In genomic region chr2:96021142-96021541, GRCh38 we compare ENCODE assay signal across 11 cellular contexts. TPM values are rescaled to one million over a fixed set of nuclear protein-coding genes. Genes with fewer than 3 reads are reported as not detected.
A peak's percentile ranks its signal among the peaks of the same experiment; 100 is the strongest.
DNase-seq lines count a peak whose midpoint lies in the region; ATAC-seq, FAIRE-seq and TF ChIP-seq lines count a peak whose summit lies in the region.
"Not testable (repeated sequence)": the region's sequence is repeated elsewhere in the genome, so short reads cannot be mapped to it uniquely, and the experiment has no call there.
"Had no signal": no experiment of that assay in that cellular context is flagged by ENCODE, and none has a peak within 500 bp of the region (broad histone marks: within the 10 kb centered on the region; RNA-seq: fewer than 3 reads in every experiment).

No MANE protein-coding gene starts in this region.

- not testable (repeated sequence) for H3K36me3 ChIP-seq in kidney (ENCODE audit: control insufficient read depth in 1 of 2, insufficient read depth in 2 of 2, low read length in 2 of 2); neural progenitor cell; upper lobe of right lung

- peak; percentile 49 for DNase-seq in activated CD4-positive, alpha-beta T cell treated with anti-CD3 and anti-CD28 coated beads, Interleukin-2, amount 10 ng/mL, durations not matched to agents 24 days and 14 days
- DNase-seq in activated naive CD8-positive, alpha-beta T cell treated with anti-CD3 and anti-CD28 coated beads for 36 hours; neural progenitor cell (ENCODE audit: low spot score): not testable (repeated sequence)
- DNase-seq in ecto neural progenitor cell (ENCODE audit: low spot score) (peak; percentile 24), cardiac septum (ENCODE audit: low spot score) (peak; percentile 69), kidney (peak; percentile 33), upper lobe of right lung (peak; percentile 43)

- H3K27me3 Mint-ChIP-seq in activated CD4-positive, alpha-beta T cell treated with anti-CD3 and anti-CD28 coated beads, Interleukin-2, amount 10 ng/mL, durations not matched to agents 24 days and 14 days; activated naive CD8-positive, alpha-beta T cell treated with anti-CD3 and anti-CD28 coated beads for 36 hours: not testable (repeated sequence)
- H3K27me3 Mint-ChIP-seq in neural progenitor cell (ENCODE audit: insufficient read depth, low read depth) = peaks cover 12% of the 10 kb centered on the region

- not testable (repeated sequence) for H4K20me1 ChIP-seq in neural progenitor cell (ENCODE audit: low read depth)

- H3K27ac ChIP-seq in kidney (ENCODE audit: low read depth in 2 of 2, low read length in 2 of 2); neural progenitor cell; upper lobe of right lung: not testable (repeated sequence)

- H3F3A ChIP-seq in neural progenitor cell (ENCODE audit: low read depth) = not testable (repeated sequence)

- not testable (repeated sequence) for H3K4me3 ChIP-seq in kidney (ENCODE audit: low read length in 2 of 2); neural progenitor cell; upper lobe of right lung

- ATAC-seq in upper lobe of right lung = not testable (repeated sequence)

- H3K27ac Mint-ChIP-seq in activated CD4-positive, alpha-beta T cell treated with anti-CD3 and anti-CD28 coated beads, Interleukin-2, amount 10 ng/mL, durations not matched to agents 24 days and 14 days = not testable (repeated sequence)
- peak overlapping the region; percentile 42 for H3K27ac Mint-ChIP-seq in activated naive CD8-positive, alpha-beta T cell treated with anti-CD3 and anti-CD28 coated beads for 36 hours
- peak overlapping the region; percentile 11 for H3K27ac Mint-ChIP-seq in neural progenitor cell

- intact Hi-C loops in activated CD4-positive, alpha-beta T cell treated with anti-CD3 and anti-CD28 coated beads, Interleukin-2, amount 10 ng/mL, durations not matched to agents 24 days and 14 days (cut with micrococcal nuclease) = loop anchor here (10.0 kb wide), 2 partner anchors 94 to 154 kb away; partner anchors contain the start of gene ADRA2B
- intact Hi-C loops in cardiac septum (cut with DNase I) = loop anchor here (10.0 kb wide), 2 partner anchors 54 to 94 kb away; partner anchors contain the start of gene ADRA2B
- intact Hi-C loops in kidney (cut with DNase I) = not testable (repeated sequence)
- intact Hi-C loops in upper lobe of right lung (cut with DNase I) = loop anchor here (10.0 kb wide), 1 partner anchor 94 kb away; the partner anchor contains the start of gene ADRA2B

- H3K9me3 ChIP-seq in kidney (ENCODE audit: control insufficient read depth in 1 of 2, low read length in 2 of 2); neural progenitor cell (ENCODE audit: low read depth); upper lobe of right lung: not testable (repeated sequence)

- H3K9me3 Mint-ChIP-seq in activated CD4-positive, alpha-beta T cell treated with anti-CD3 and anti-CD28 coated beads, Interleukin-2, amount 10 ng/mL, durations not matched to agents 24 days and 14 days; activated naive CD8-positive, alpha-beta T cell treated with anti-CD3 and anti-CD28 coated beads for 36 hours; neural progenitor cell: not testable (repeated sequence)

- not testable (repeated sequence) for H3K9ac ChIP-seq in kidney (ENCODE audit: low read length in 2 of 2); neural progenitor cell

- H3K4me2 ChIP-seq in neural progenitor cell = not testable (repeated sequence)

- FAIRE-seq in kidney (lab: Jason Lieb, UNC) = not testable (repeated sequence)

- not testable (repeated sequence) for H3K4me1 Mint-ChIP-seq in activated CD4-positive, alpha-beta T cell treated with anti-CD3 and anti-CD28 coated beads, Interleukin-2, amount 10 ng/mL, durations not matched to agents 24 days and 14 days; activated naive CD8-positive, alpha-beta T cell treated with anti-CD3 and anti-CD28 coated beads for 36 hours; neural progenitor cell

- TF ChIP-seq CTCF in kidney (IDR thresholded peaks at IDR 0.05; ENCODE audit: borderline replicate concordance, extremely low read depth, insufficient read depth); neural progenitor cell (IDR thresholded peaks at IDR 0.05); upper lobe of right lung (IDR thresholded peaks at IDR 0.05): not testable (repeated sequence)

- H3K4me3 Mint-ChIP-seq in activated CD4-positive, alpha-beta T cell treated with anti-CD3 and anti-CD28 coated beads, Interleukin-2, amount 10 ng/mL, durations not matched to agents 24 days and 14 days; activated naive CD8-positive, alpha-beta T cell treated with anti-CD3 and anti-CD28 coated beads for 36 hours; neural progenitor cell: not testable (repeated sequence)

- H3K36me3 Mint-ChIP-seq in activated CD4-positive, alpha-beta T cell treated with anti-CD3 and anti-CD28 coated beads, Interleukin-2, amount 10 ng/mL, durations not matched to agents 24 days and 14 days (ENCODE audit: low read depth); activated naive CD8-positive, alpha-beta T cell treated with anti-CD3 and anti-CD28 coated beads for 36 hours; neural progenitor cell: not testable (repeated sequence)

- H2AFZ ChIP-seq in neural progenitor cell (replicated peaks) = not testable (repeated sequence)

- not testable (repeated sequence) for H3K4me1 ChIP-seq in kidney (ENCODE audit: control insufficient read depth in 1 of 2, insufficient read depth in 1 of 2, low read depth in 1 of 2, low read length in 2 of 2); neural progenitor cell; upper lobe of right lung

- H3K79me2 ChIP-seq in neural progenitor cell (ENCODE audit: low read depth) = not testable (repeated sequence)

- H3K27me3 ChIP-seq in neural progenitor cell, upper lobe of right lung: not testable (repeated sequence)

RNA-seq across cellular contexts. Expression of gene GPAT2, which starts 13.6 kb away (rescaled TPM):
- total RNA-seq in activated CD4-positive, alpha-beta T cell treated with anti-CD3 and anti-CD28 coated beads, Interleukin-2, amount 10 ng/mL, durations not matched to agents 24 days and 14 days = 20.4 and 22.6 TPM in 2 replicates
- 10 to 100 TPM; 36.3 to 41.8 TPM for total RNA-seq in activated naive CD8-positive, alpha-beta T cell treated with anti-CD3 and anti-CD28 coated beads for 36 hours
- total RNA-seq in cardiac septum = 6.6 TPM
- total RNA-seq in kidney = 2.7 TPM
- polyA plus RNA-seq in kidney (ENCODE audit: insufficient read depth, low read depth, low replicate concordance) = 1.1 TPM
- total RNA-seq in neural progenitor cell (ENCODE audit: low replicate concordance) = not detected in 2 replicates
- 3.2 TPM for total RNA-seq in upper lobe of right lung
- total RNA-seq: A673, Daoy, G401, GM12878 had no signal

RNA-seq across cellular contexts. Expression of gene ANKRD36C, which starts 29.5 kb away (rescaled TPM):
- total RNA-seq in activated CD4-positive, alpha-beta T cell treated with anti-CD3 and anti-CD28 coated beads, Interleukin-2, amount 10 ng/mL, durations not matched to agents 24 days and 14 days = 55.6 and 59.7 TPM in 2 replicates
- total RNA-seq in activated naive CD8-positive, alpha-beta T cell treated with anti-CD3 and anti-CD28 coated beads for 36 hours = 10 to 100 TPM; 25.4 to 27.1 TPM
- 9.2 TPM for total RNA-seq in cardiac septum
- total RNA-seq in kidney = 26.2 TPM
- polyA plus RNA-seq in kidney (ENCODE audit: insufficient read depth, low read depth, low replicate concordance) = 0.15 TPM
- total RNA-seq in neural progenitor cell (ENCODE audit: low replicate concordance) = 32.7 and 44.4 TPM in 2 replicates
- total RNA-seq in upper lobe of right lung = 24.3 TPM
